Comparison of ENCODE assay signal across 8 cellular contexts in genomic region chr5:153974131-153974812, GRCh38.
A peak's percentile ranks its signal among the peaks of the same experiment; 100 is the strongest.
DNase-seq lines count a peak whose midpoint lies in the region; ATAC-seq, FAIRE-seq and TF ChIP-seq lines count a peak whose summit lies in the region.

No MANE protein-coding gene starts in this region.

- H3K9me3 ChIP-seq in CD4-positive, alpha-beta memory T cell (ENCODE audit: control insufficient read depth in 1 of 2, low read length in 2 of 2): no peaks in the 10 kb centered on the region
- H3K9me3 ChIP-seq in OCI-LY3 (ENCODE audit: insufficient read depth, low read length): no peaks in the 10 kb centered on the region
- H3K9me3 ChIP-seq in uterus: no peaks in the 10 kb centered on the region

- CTCF ChIA-PET in CD4-positive, alpha-beta memory T cell (lab: Charles Lee; ENCODE audit: partially characterized antibody): interaction anchor here (0.9 to 4.8 kb wide), 14 partner anchors 8 to 495 kb away, joined by 3 to 34 read pairs (median 4); no protein-coding TSS in a partner anchor

- H3K27ac Mint-ChIP-seq in CD4-positive, alpha-beta memory T cell: no peak overlapping the region

- POLR2A ChIA-PET in CD4-positive, alpha-beta memory T cell (lab: Charles Lee; ENCODE audit: partially characterized antibody): no interaction called here

- no peak for TF ChIP-seq POLR2A in GM12892 (IDR thresholded peaks at IDR 0.05; ENCODE audit: low read depth, low read length)
- no peak for TF ChIP-seq POLR2A in uterus (IDR thresholded peaks at IDR 0.05)

- H3K4me1 Mint-ChIP-seq in CD4-positive, alpha-beta memory T cell: no peaks in the 10 kb centered on the region

- H3K27me3 ChIP-seq in CD4-positive, alpha-beta memory T cell (ENCODE audit: insufficient read depth, low read length): no peaks in the 10 kb centered on the region
- H3K27me3 ChIP-seq in OCI-LY3 (ENCODE audit: low read depth, low read length) (no peaks in the 10 kb centered on the region), uterus (no peaks in the 10 kb centered on the region)

- no peaks in the 10 kb centered on the region for H3K79me2 ChIP-seq in OCI-LY3 (ENCODE audit: low read length)

- no peak overlapping the region for H2AFZ ChIP-seq in OCI-LY3 (ENCODE audit: low read depth, low read length)

- H3K27ac ChIP-seq in CD4-positive, alpha-beta memory T cell (ENCODE audit: low read depth, low read length): no peak overlapping the region
- no peak overlapping the region for H3K27ac ChIP-seq in OCI-LY3 (ENCODE audit: low read length)
- H3K27ac ChIP-seq in uterus: no peak overlapping the region

- TF ChIP-seq CTCF in OCI-LY3 (IDR thresholded peaks at IDR 0.05; ENCODE audit: low read depth, low read length) (peak; percentile 76), uterus (IDR thresholded peaks at IDR 0.05) (peak; percentile 25 to 65 (median 57))

- FAIRE-seq in GM12892 (lab: Jason Lieb, UNC): peak; percentile 95

- peak; percentile 74 for ATAC-seq in HG03159 (IDR thresholded peaks at IDR 0.05; ENCODE audit: unreplicated experiment)
- ATAC-seq in left colon: peak; percentile 58

- intact Hi-C loops in CD4-positive, alpha-beta memory T cell (cut with micrococcal nuclease): loop anchor here (1.0 kb wide), 1 partner anchor 493 kb away; no protein-coding TSS in a partner anchor
- intact Hi-C loops in left colon (cut with DNase I, micrococcal nuclease): no loop called here
- intact Hi-C loops in uterus (cut with DNase I; ENCODE audit: low total_unique reads): no loop called here

- no peaks in the 10 kb centered on the region for H3K9me3 Mint-ChIP-seq in CD4-positive, alpha-beta memory T cell

- H3K4me2 ChIP-seq in OCI-LY3 (ENCODE audit: low read length): no peak overlapping the region

- no peak overlapping the region for H3K9ac ChIP-seq in OCI-LY3 (ENCODE audit: low read length)

- no peaks in the 10 kb centered on the region for H3K36me3 Mint-ChIP-seq in CD4-positive, alpha-beta memory T cell

- no peaks in the 10 kb centered on the region for H3K36me3 ChIP-seq in CD4-positive, alpha-beta memory T cell (ENCODE audit: insufficient read depth, low read length)
- H3K36me3 ChIP-seq in OCI-LY3 (replicated peaks; ENCODE audit: low read depth, low read length) (no peaks in the 10 kb centered on the region), uterus (no peaks in the 10 kb centered on the region)

- peak; percentile 28 to 41 (median 39) for DNase-seq in CD4-positive, alpha-beta memory T cell
- DNase-seq in GM12892 (ENCODE audit: insufficient read length) (no peak), cerebellar cortex (ENCODE audit: low spot score) (peak; percentile 64), left colon (peak in 1 of 2 donors; percentile 9), uterus (no peak)
- DNase-seq in stimulated activated naive CD4-positive, alpha-beta T cell treated with Interleukin-2 at 50 U/mL for 16 hours (lab: John Stamatoyannopoulos, UW): no peak

- H3K4me3 ChIP-seq in CD4-positive, alpha-beta memory T cell (ENCODE audit: low read length in 2 of 2): no peak overlapping the region
- no peak overlapping the region for H3K4me3 ChIP-seq in OCI-LY3 (ENCODE audit: low read length)
- no peak overlapping the region for H3K4me3 ChIP-seq in uterus

- no peak overlapping the region for H3K4me3 Mint-ChIP-seq in CD4-positive, alpha-beta memory T cell

- H3K27me3 Mint-ChIP-seq in CD4-positive, alpha-beta memory T cell: peaks cover 3 to 4% of the 10 kb centered on the region in 2 donors

- no peaks in the 10 kb centered on the region for H4K20me1 ChIP-seq in OCI-LY3 (ENCODE audit: insufficient read depth, low read length)

- H3K4me1 ChIP-seq in CD4-positive, alpha-beta memory T cell (ENCODE audit: insufficient read depth, low read length): no peaks in the 10 kb centered on the region
- H3K4me1 ChIP-seq in OCI-LY3 (ENCODE audit: low read length): no peaks in the 10 kb centered on the region
- H3K4me1 ChIP-seq in uterus: no peaks in the 10 kb centered on the region

Comparison
In these comparisons a context has a peak if more than half of its experiments do, and no peak if none do; other contexts are left out.
1. DNase-seq: peak in CD4-positive, alpha-beta memory T cell (5 of 5) and cerebellar cortex (single experiment); none in GM12892 (single experiment), uterus (0 of 2) and stimulated activated naive CD4-positive, alpha-beta T cell treated with Interleukin-2 at 50 U/mL for 16 hours (single experiment).